ENCODE assay signal across 28 cellular contexts in the genomic region with DNA sequence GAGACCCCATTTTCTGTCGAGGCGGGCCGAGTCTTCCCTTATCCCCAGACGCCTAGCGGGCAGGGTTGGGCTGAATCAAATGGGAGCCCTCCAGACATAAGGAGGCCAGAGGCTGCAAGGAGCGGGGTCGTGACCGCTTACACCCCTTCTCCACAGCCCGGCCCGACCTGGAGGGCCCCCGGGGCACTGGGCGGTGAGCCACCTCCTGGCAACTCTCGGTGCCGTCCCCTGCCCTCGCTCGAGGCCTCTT. TPM values are rescaled to one million over a fixed set of nuclear protein-coding genes. Genes with fewer than 3 reads are reported as not detected.
A peak's percentile ranks its signal among the peaks of the same experiment; 100 is the strongest.
DNase-seq lines count a peak whose midpoint lies in the region; ATAC-seq and TF ChIP-seq lines count a peak whose summit lies in the region.
"Had no signal": no experiment of that assay in that cellular context is flagged by ENCODE, and none has a peak within 500 bp of the region (broad histone marks: within the 10 kb centered on the region; RNA-seq: fewer than 3 reads in every experiment).

No MANE protein-coding gene starts in this region.

- H3K9ac ChIP-seq in HUES6 (ENCODE audit: low read length): no peak overlapping the region
- H3K9ac ChIP-seq in neuronal stem cell (ENCODE audit: low read depth, low read length, poor library complexity): peak overlapping the region; percentile 79
- H3K9ac ChIP-seq: parathyroid adenoma had no signal

- ATAC-seq in right cardiac atrium (no peak), lower lobe of right lung (no peak)
- ATAC-seq: CD8-positive, alpha-beta T cell had no signal

- H3K4me2 ChIP-seq in neuronal stem cell (ENCODE audit: insufficient read depth, low read length, poor library complexity, severe bottlenecking): peak overlapping the region; percentile 80

- H3K4me1 Mint-ChIP-seq in Calu3 (ENCODE audit: low read depth, unreplicated experiment): peaks cover 9% of the 10 kb centered on the region

- TF ChIP-seq CTCF in Calu3 (IDR thresholded peaks at IDR 0.05; ENCODE audit: unreplicated experiment) (no peak), thyroid gland (IDR thresholded peaks at IDR 0.05) (no peak), lower lobe of right lung (IDR thresholded peaks at IDR 0.05) (no peak), WERI-Rb-1 (IDR thresholded peaks at IDR 0.05; ENCODE audit: low read depth, low read length) (no peak)

- H3K27me3 Mint-ChIP-seq in Calu3 (ENCODE audit: unreplicated experiment): peaks cover 89% of the 10 kb centered on the region

- H3K36me3 Mint-ChIP-seq in Calu3 (ENCODE audit: insufficient read depth, unreplicated experiment): peaks cover 24% of the 10 kb centered on the region
- H3K36me3 Mint-ChIP-seq: CD8-positive, alpha-beta T cell had no signal

- H2AFZ ChIP-seq in neuronal stem cell (ENCODE audit: low read length): peak overlapping the region; percentile 95
- H2AFZ ChIP-seq: parathyroid adenoma had no signal

- H3K27ac ChIP-seq in HUES6 (ENCODE audit: low read depth, low read length) (no peak overlapping the region), right cardiac atrium (ENCODE audit: low read length) (peak overlapping the region; percentile 19), neuronal stem cell (replicated peaks; ENCODE audit: low read length) (no peak overlapping the region), thyroid gland (no peak overlapping the region), lower lobe of right lung (no peak overlapping the region), WERI-Rb-1 (no peak overlapping the region)
- H3K27ac ChIP-seq: HL-60, parathyroid adenoma, SK-N-MC had no signal

- no peak overlapping the region for H2BK12ac ChIP-seq in neuronal stem cell (ENCODE audit: low read length)

- H3K9me3 ChIP-seq in HUES6 (ENCODE audit: control insufficient read depth, insufficient read depth, low read depth, low read length) (no peaks in the 10 kb centered on the region), right cardiac atrium (ENCODE audit: control insufficient read depth, low read length) (no peaks in the 10 kb centered on the region), neuronal stem cell (replicated peaks in 1 of 2; ENCODE audit: control insufficient read depth in 2 of 2, insufficient read depth in 1 of 2, low read depth in 1 of 2, low read length in 2 of 2) (peaks cover 15 to 16% of the 10 kb centered on the region in 2 donors), thyroid gland (no peaks in the 10 kb centered on the region), lower lobe of right lung (no peaks in the 10 kb centered on the region), WERI-Rb-1 (ENCODE audit: severe bottlenecking) (no peaks in the 10 kb centered on the region)

- no TSS peak for BruUV-seq in Calu3 (replicated peaks; lab: Mats Ljungman, UMichigan)

- peak overlapping the region; percentile 97 for H3K14ac ChIP-seq in neuronal stem cell (ENCODE audit: low read length)

- no peaks in the 10 kb centered on the region for H3K9me3 Mint-ChIP-seq in Calu3 (ENCODE audit: low read depth, unreplicated experiment)
- H3K9me3 Mint-ChIP-seq: activated T-helper 1 cell treated with anti-CD3 and anti-CD28 coated beads, Interleukin-12 subunit alpha, Interleukin-12 subunit beta, Interleukin-2, Interleukin-4 antibody, amounts not matched to agents 30 ng/mL and 10 ng/mL and 1 ng/mL, durations not matched to agents 14 hours and 24 hours and 36 hours; CD8-positive, alpha-beta T cell; dendritic cell treated with granulocyte-macrophage colony-stimulating factor and Interleukin-4, amounts not matched to agents 40 ng/mL and 50 ng/mL, for 4 days; naive thymus-derived CD8-positive, alpha-beta T cell; stimulated activated naive CD8-positive, alpha-beta T cell treated with anti-CD3 and anti-CD28 coated beads, Interleukin-15, Interleukin-2, amounts not matched to agents 100 ng/mL and 50 ng/mL, for 24 hours had no signal

- peaks cover 7% of the 10 kb centered on the region; the same call in 1 of the 2 replicates for H3K36me3 ChIP-seq in HUES6 (ENCODE audit: control insufficient read depth, insufficient read depth, low read length)
- peaks cover 0 to 7% of the 10 kb centered on the region in 2 donors for H3K36me3 ChIP-seq in neuronal stem cell (replicated peaks in 1 of 2; ENCODE audit: control insufficient read depth in 2 of 2, insufficient read depth in 2 of 2, low read length in 2 of 2)
- H3K36me3 ChIP-seq in thyroid gland: peaks cover 0 to 12% of the 10 kb centered on the region in 2 donors
- H3K36me3 ChIP-seq in lower lobe of right lung: no peaks in the 10 kb centered on the region
- peaks cover 40% of the 10 kb centered on the region for H3K36me3 ChIP-seq in WERI-Rb-1

- intact Hi-C loops in Calu3 (cut with micrococcal nuclease; ENCODE audit: unreplicated experiment) (no loop called here), right cardiac atrium (cut with DNase I) (no loop called here), thyroid gland (cut with DNase I) (no loop called here), lower lobe of right lung (cut with DNase I) (no loop called here)

- no peak overlapping the region for H2BK120ac ChIP-seq in neuronal stem cell (ENCODE audit: low read depth, low read length)

- H3K4me1 ChIP-seq in HUES6 (ENCODE audit: control insufficient read depth, insufficient read depth, low read length) (peaks cover 30% of the 10 kb centered on the region), right cardiac atrium (ENCODE audit: control insufficient read depth, insufficient read depth, low read length) (no peaks in the 10 kb centered on the region), neuronal stem cell (ENCODE audit: control insufficient read depth in 2 of 2, insufficient read depth in 1 of 2, low read depth in 1 of 2, low read length in 2 of 2) (peaks cover 11 to 27% of the 10 kb centered on the region in 2 donors), thyroid gland (peaks cover 5 to 23% of the 10 kb centered on the region in 2 donors), lower lobe of right lung (peaks cover 22% of the 10 kb centered on the region)
- H3K4me1 ChIP-seq: parathyroid adenoma had no signal

- no peak overlapping the region for H2BK5ac ChIP-seq in neuronal stem cell (ENCODE audit: low read length)

- H3K4me3 ChIP-seq in HUES6 (ENCODE audit: low read depth, low read length) (peak overlapping the region; percentile 63), right cardiac atrium (ENCODE audit: low read length) (no peak overlapping the region), neuronal stem cell (ENCODE audit: low read length in 2 of 2) (peak overlapping the region in 1 of 2 donors; percentile 72), thyroid gland (replicated peaks in 1 of 3) (no peak overlapping the region), lower lobe of right lung (no peak overlapping the region), WERI-Rb-1 (ENCODE audit: low read depth, low read length) (no peak overlapping the region)
- H3K4me3 ChIP-seq: SK-N-MC had no signal

- H3K23ac ChIP-seq in neuronal stem cell (ENCODE audit: low read depth, low read length, poor library complexity): peak overlapping the region; percentile 98

- H3K4me3 Mint-ChIP-seq in Calu3 (ENCODE audit: low read depth, unreplicated experiment): peak overlapping the region; percentile 69
- H3K4me3 Mint-ChIP-seq: stimulated activated naive CD8-positive, alpha-beta T cell treated with anti-CD3 and anti-CD28 coated beads, Interleukin-15, Interleukin-2, amounts not matched to agents 100 ng/mL and 50 ng/mL, for 24 hours had no signal

- no peak for DNase-seq in Calu3
- DNase-seq in right cardiac atrium: peak in 1 of 3 donors; percentile 67
- DNase-seq in neuronal stem cell (ENCODE audit: low spot score): no peak
- no peak for DNase-seq in thyroid gland
- no peak for DNase-seq in lower lobe of right lung
- no peak for DNase-seq in WERI-Rb-1
- DNase-seq: activated CD4-positive, alpha-beta T cell treated with anti-CD3 and anti-CD28 coated beads for 48 hours; activated naive CD4-positive, alpha-beta T cell treated with anti-CD3 and anti-CD28 coated beads, Interleukin-2, amount 50 U/mL, for 16 hours; anterior cingulate cortex; CD8-positive, alpha-beta T cell; GDM1; IMR-90; midbrain; NCI-H1092 treated with DMSO at 0.1 percent for 48 hours; NCI-H187 treated with DMSO at 0.1 percent for 48 hours; T-helper 2 cell had no signal

- H2BK15ac ChIP-seq in neuronal stem cell (ENCODE audit: low read length): peak overlapping the region; percentile 38

- H3K18ac ChIP-seq in neuronal stem cell (ENCODE audit: low read length): peak overlapping the region; percentile 97

- WGBS in right cardiac atrium: 45% methylated on average over 16 of the region's 16 CpGs
- WGBS in neuronal stem cell (ENCODE audit: extremely low coverage in 2 of 2, insufficient read length in 2 of 2, insufficient replicate concordance in 1 of 2), 2 donors: no CpG with 5 or more reads among the region's 16 CpGs
- WGBS in thyroid gland, 2 donors: 64 to 92% methylated on average over 7 to 8 of the region's 16 CpGs

- H4K91ac ChIP-seq in neuronal stem cell (ENCODE audit: low read depth, low read length, poor library complexity): no peak overlapping the region

- H3K27me3 ChIP-seq in HUES6 (ENCODE audit: control insufficient read depth, insufficient read depth, low read length): peaks cover 99% of the 10 kb centered on the region
- H3K27me3 ChIP-seq in right cardiac atrium (ENCODE audit: control insufficient read depth, insufficient read depth): no peaks in the 10 kb centered on the region
- H3K27me3 ChIP-seq in neuronal stem cell (ENCODE audit: control insufficient read depth in 3 of 3, insufficient read depth in 3 of 3, low read depth in 1 of 3, low read length in 3 of 3): peaks cover 75 to 97% (median 93%) of the 10 kb centered on the region in 3 experiments
- no peaks in the 10 kb centered on the region for H3K27me3 ChIP-seq in thyroid gland
- H3K27me3 ChIP-seq in lower lobe of right lung (ENCODE audit: low read depth): peaks cover 56% of the 10 kb centered on the region
- no peaks in the 10 kb centered on the region for H3K27me3 ChIP-seq in WERI-Rb-1 (ENCODE audit: insufficient read depth, low read depth, severe bottlenecking)

- CTCF ChIA-PET in Calu3 (lab: Charles Lee): no interaction called here

- H3K27ac Mint-ChIP-seq in Calu3 (ENCODE audit: unreplicated experiment): peak overlapping the region; percentile 10
- H3K27ac Mint-ChIP-seq: activated T-helper 1 cell treated with anti-CD3 and anti-CD28 coated beads, Interleukin-12 subunit alpha, Interleukin-12 subunit beta, Interleukin-2, Interleukin-4 antibody, amounts not matched to agents 30 ng/mL and 10 ng/mL and 1 ng/mL, durations not matched to agents 14 hours and 24 hours and 36 hours; CD8-positive, alpha-beta T cell; dendritic cell treated with granulocyte-macrophage colony-stimulating factor and Interleukin-4, amounts not matched to agents 40 ng/mL and 50 ng/mL, for 4 days; naive thymus-derived CD8-positive, alpha-beta T cell; stimulated activated naive CD8-positive, alpha-beta T cell treated with anti-CD3 and anti-CD28 coated beads, Interleukin-15, Interleukin-2, amounts not matched to agents 100 ng/mL and 50 ng/mL, for 24 hours had no signal

- TF ChIP-seq POLR2A in thyroid gland (IDR thresholded peaks at IDR 0.05): no peak

- H4K8ac ChIP-seq in neuronal stem cell (ENCODE audit: low read depth, low read length): no peak overlapping the region

- H3K4ac ChIP-seq in neuronal stem cell (ENCODE audit: low read length): no peak overlapping the region

- H3K79me1 ChIP-seq in neuronal stem cell (ENCODE audit: low read depth, low read length): no peaks in the 10 kb centered on the region

- peak overlapping the region; percentile 97 for H2AK5ac ChIP-seq in neuronal stem cell (ENCODE audit: low read depth, low read length)

RNA-seq across cellular contexts. Expression of gene GP1BB, which starts 0.5 kb away (rescaled TPM):
- total RNA-seq in Calu3 (2022): not detected in 2 replicates
- total RNA-seq in right cardiac atrium: 1 to 10 TPM in 1 of 4 donors, not detected in 3; 9.0 TPM
- polyA plus RNA-seq in right cardiac atrium: 29.5 TPM
- 2.5 TPM for polyA plus RNA-seq in neuronal stem cell (2013, experiment 1 of 2)
- polyA plus RNA-seq in neuronal stem cell (2013, experiment 2 of 2): 2.6 TPM
- total RNA-seq in thyroid gland: 1 to 10 TPM; 1.5 to 6.6 (median 3.1) TPM
- total RNA-seq in lower lobe of right lung: 2.8 TPM
- total RNA-seq: activated T-helper 1 cell treated with anti-CD3 and anti-CD28 coated beads, Interleukin-12 subunit alpha, Interleukin-12 subunit beta, Interleukin-2, Interleukin-4 antibody, amounts not matched to agents 30 ng/mL and 10 ng/mL and 1 ng/mL, durations not matched to agents 14 hours and 24 hours and 36 hours; left cardiac atrium; RPMI7951 had no signal
- polyA plus RNA-seq: naive thymus-derived CD8-positive, alpha-beta T cell had no signal

RNA-seq across cellular contexts. Expression of gene SEPTIN5, which starts 8.5 kb away (rescaled TPM):
- 2.3 and 3.3 TPM in 2 replicates for total RNA-seq in Calu3 (2022)
- 100 to 1,000 TPM; 143 to 264 (median 199) TPM for total RNA-seq in right cardiac atrium
- polyA plus RNA-seq in right cardiac atrium: 243 TPM
- polyA plus RNA-seq in neuronal stem cell (2013, experiment 1 of 2): 23.1 TPM
- 21.3 TPM for polyA plus RNA-seq in neuronal stem cell (2013, experiment 2 of 2)
- 100 to 1,000 TPM in 1 of 4 donors, 10 to 100 TPM in 3; 14.0 to 124 (median 27.3) TPM for total RNA-seq in thyroid gland
- total RNA-seq in lower lobe of right lung: 9.3 TPM

RNA-seq across cellular contexts. Expression of gene TBX1, which starts 37.7 kb away (rescaled TPM):
- total RNA-seq in Calu3 (2022) (not detected in 2 replicates), right cardiac atrium (1 to 10 TPM in 1 of 4 donors, under 1 TPM in 3; 0.19 to 1.4 (median 0.78) TPM), thyroid gland (10 to 100 TPM in 2 of 4 donors, 1 to 10 TPM in 2; 7.6 to 34.3 (median 18.5) TPM), lower lobe of right lung (13.5 TPM)
- polyA plus RNA-seq in right cardiac atrium: 0.88 TPM
- polyA plus RNA-seq in neuronal stem cell (2013, experiment 1 of 2): 0.31 TPM
- 0.26 TPM for polyA plus RNA-seq in neuronal stem cell (2013, experiment 2 of 2)
- total RNA-seq: CD8-positive, alpha-beta T cell; fibroblast of lung; H4; IMR-90; naive thymus-derived CD8-positive, alpha-beta T cell; RPMI7951 had no signal
- polyA plus RNA-seq: fibroblast of lung; naive thymus-derived CD8-positive, alpha-beta T cell had no signal
